ENCODE assay signal across 6 cellular contexts in the genomic region with DNA sequence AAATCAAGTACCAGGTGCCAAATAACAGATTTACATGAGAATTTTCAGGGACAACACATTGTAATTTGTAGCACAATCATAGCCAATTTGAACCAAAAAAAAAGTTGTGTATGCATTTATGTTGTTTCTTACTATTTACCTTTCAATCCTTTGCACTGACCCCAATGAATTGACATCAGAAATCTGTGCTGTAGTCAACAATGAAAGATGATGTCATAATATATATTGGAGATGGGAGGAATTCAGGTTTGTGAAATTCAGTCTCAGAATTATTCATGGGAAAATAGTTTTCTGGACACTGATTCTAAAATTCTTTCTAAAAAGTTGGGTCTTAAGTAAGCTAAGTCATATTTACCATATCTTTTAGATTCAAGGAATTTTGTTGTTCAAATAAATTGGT. TPM values are rescaled to one million over a fixed set of nuclear protein-coding genes. Genes with fewer than 3 reads are reported as not detected.
"Had no signal": no experiment of that assay in that cellular context is flagged by ENCODE, and none has a peak within 500 bp of the region (broad histone marks: within the 10 kb centered on the region; RNA-seq: fewer than 3 reads in every experiment).

No MANE protein-coding gene starts in this region.

RNA-seq across cellular contexts. Expression of a gene that starts 31.0 kb away (rescaled TPM):
- total RNA-seq: GM23338, H1, H9, HFFc6, HT1080, IMR-90 had no signal
- polyA plus RNA-seq: GM23338, H1, IMR-90 had no signal
